Comparison of ENCODE assay signal across 1 cellular context in the genomic region with DNA sequence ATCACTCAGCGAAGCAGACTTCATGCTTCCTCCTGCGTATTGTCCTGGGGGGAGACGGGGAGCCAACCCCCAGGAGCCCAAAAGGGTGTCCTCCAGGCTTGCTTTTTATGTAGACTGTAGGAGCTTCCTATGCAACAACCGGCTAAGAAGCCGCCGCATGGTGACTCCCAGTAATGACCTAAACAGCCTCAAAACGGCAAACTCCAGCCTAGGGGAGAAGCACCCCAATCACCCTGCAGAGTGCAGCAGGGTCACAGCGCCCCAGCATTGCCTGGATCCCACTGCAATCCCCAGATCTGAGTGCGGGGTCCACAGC.
TF ChIP-seq lines count a peak whose summit lies in the region.

No MANE protein-coding gene starts in this region.

TF ChIP-seq in K562, 482 proteins besides CTCF, POLR2A, EP300 and RAD21 (continued from another document):
- 0 out of 2 replicates have a peak, but pooled peaks have one; percentile 47 for TF ChIP-seq TFAP4 (CRISPR knock-in tag; IDR thresholded peaks at IDR 0.05; ENCODE audit: borderline replicate concordance)
- TF ChIP-seq AFF4 (CRISPR knock-in tag; IDR thresholded peaks at IDR 0.05), result 0 out of 2 replicates have a peak, but pooled peaks have one; percentile 24
- TF ChIP-seq ZNF75A (CRISPR knock-in tag; IDR thresholded peaks at IDR 0.05), result no peak
- 0 out of 2 replicates have a peak, but pooled peaks have one; percentile 42 for TF ChIP-seq KAT7 (CRISPR knock-in tag; IDR thresholded peaks at IDR 0.05; ENCODE audit: borderline replicate concordance)
- TF ChIP-seq, protein P1, sequence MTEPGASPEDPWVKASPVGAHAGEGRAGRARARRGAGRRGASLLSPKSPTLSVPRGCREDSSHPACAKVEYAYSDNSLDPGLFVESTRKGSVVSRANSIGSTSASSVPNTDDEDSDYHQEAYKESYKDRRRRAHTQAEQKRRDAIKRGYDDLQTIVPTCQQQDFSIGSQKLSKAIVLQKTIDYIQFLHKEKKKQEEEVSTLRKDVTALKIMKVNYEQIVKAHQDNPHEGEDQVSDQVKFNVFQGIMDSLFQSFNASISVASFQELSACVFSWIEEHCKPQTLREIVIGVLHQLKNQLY (CRISPR knock-in tag; conservative IDR thresholded peaks at IDR 0.05), result no peak
